In the genomic region with DNA sequence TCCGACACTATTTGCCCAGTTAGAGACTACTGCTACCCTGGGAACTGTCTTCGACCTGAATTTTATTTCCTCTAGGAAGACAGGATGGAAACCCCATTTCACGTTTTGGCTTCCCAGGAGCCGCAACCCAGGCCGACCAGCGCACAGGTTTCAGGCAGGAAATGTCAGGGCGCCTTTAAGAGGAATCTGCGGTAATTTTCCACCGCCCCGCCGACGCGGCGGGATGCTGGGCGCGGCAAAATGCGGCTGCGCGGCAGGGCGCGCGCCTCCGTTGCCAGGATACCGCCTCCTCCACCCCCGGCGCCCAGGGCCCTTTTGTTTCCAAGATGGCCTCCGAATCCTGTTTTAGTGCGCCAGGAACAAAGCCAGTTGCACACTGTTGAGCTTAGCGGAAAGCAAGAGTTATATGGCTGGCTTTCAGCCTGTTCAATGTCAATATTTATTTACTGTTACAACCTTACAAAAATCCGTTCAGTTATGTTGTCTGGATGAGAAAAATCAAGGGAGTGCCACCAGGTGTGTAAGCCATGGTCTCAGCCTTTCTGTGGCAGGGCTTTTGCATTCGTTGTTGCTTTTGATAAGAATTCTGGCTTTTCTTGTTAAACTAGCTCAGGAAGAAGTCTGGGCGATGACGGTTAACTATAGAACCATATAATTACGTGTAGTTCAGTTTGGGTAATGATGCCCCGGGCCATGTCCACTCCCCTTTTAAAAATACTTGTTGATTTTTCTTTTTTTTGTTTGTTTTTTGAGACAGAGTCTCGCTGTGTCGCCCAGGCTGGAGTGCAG, we compare ENCODE assay signal across 1 cellular context.
TF ChIP-seq lines count a peak whose summit lies in the region.

No MANE protein-coding gene starts in this region.

TF ChIP-seq in K562, 482 proteins besides CTCF, POLR2A, EP300 and RAD21 (continued from another document and continues in another):
- TF ChIP-seq, protein P1, sequence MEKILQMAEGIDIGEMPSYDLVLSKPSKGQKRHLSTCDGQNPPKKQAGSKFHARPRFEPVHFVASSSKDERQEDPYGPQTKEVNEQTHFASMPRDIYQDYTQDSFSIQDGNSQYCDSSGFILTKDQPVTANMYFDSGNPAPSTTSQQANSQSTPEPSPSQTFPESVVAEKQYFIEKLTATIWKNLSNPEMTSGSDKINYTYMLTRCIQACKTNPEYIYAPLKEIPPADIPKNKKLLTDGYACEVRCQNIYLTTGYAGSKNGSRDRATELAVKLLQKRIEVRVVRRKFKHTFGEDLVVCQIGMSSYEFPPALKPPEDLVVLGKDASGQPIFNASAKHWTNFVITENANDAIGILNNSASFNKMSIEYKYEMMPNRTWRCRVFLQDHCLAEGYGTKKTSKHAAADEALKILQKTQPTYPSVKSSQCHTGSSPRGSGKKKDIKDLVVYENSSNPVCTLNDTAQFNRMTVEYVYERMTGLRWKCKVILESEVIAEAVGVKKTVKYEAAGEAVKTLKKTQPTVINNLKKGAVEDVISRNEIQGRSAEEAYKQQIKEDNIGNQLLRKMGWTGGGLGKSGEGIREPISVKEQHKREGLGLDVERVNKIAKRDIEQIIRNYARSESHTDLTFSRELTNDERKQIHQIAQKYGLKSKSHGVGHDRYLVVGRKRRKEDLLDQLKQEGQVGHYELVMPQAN (IDR thresholded peaks at IDR 0.05; ENCODE audit: borderline replicate concordance): no peak; the same call in 1 of the 2 replicates
- TF ChIP-seq, protein P2, sequence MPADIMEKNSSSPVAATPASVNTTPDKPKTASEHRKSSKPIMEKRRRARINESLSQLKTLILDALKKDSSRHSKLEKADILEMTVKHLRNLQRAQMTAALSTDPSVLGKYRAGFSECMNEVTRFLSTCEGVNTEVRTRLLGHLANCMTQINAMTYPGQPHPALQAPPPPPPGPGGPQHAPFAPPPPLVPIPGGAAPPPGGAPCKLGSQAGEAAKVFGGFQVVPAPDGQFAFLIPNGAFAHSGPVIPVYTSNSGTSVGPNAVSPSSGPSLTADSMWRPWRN (IDR thresholded peaks at IDR 0.05; ENCODE audit: low read depth): no peak
- TF ChIP-seq ZNF551 (CRISPR knock-in tag; IDR thresholded peaks at IDR 0.05) (no peak), NFIX (CRISPR knock-in tag; IDR thresholded peaks at IDR 0.05; ENCODE audit: low read depth) (no peak), POLR2B (IDR thresholded peaks at IDR 0.05; ENCODE audit: low read depth, partially characterized antibody) (peak; percentile 43), ZNF274 (IDR thresholded peaks at IDR 0.05; ENCODE audit: borderline replicate concordance, low read depth, low read length) (no peak), SMAD3 (CRISPR knock-in tag; conservative IDR thresholded peaks at IDR 0.05) (no peak), KDM1A (IDR thresholded peaks at IDR 0.05) (no peak), BMI1 (IDR thresholded peaks at IDR 0.05; ENCODE audit: low read length) (peak; percentile 59; the same call in 1 of the 2 replicates), HMGN3 (IDR thresholded peaks at IDR 0.05; ENCODE audit: borderline replicate concordance, extremely low read depth, insufficient read length, low read depth, low read length) (peak; percentile 92), ASH1L (IDR thresholded peaks at IDR 0.05; ENCODE audit: borderline replicate concordance, low read depth, partially characterized antibody) (no peak), ERF (CRISPR knock-in tag; IDR thresholded peaks at IDR 0.05) (no peak), MBD2 (IDR thresholded peaks at IDR 0.05; ENCODE audit: borderline replicate concordance, low read depth) (no peak; the same call in 1 of the 2 replicates), ZNF780A (CRISPR knock-in tag; IDR thresholded peaks at IDR 0.05) (no peak), GATAD2B (IDR thresholded peaks at IDR 0.05; ENCODE audit: borderline replicate concordance) (0 out of 2 replicates have a peak, but pooled peaks have one; percentile 11), ZNF584 (CRISPR knock-in tag; IDR thresholded peaks at IDR 0.05; ENCODE audit: low read depth) (0 out of 2 replicates have a peak, but pooled peaks have one; percentile 31), XRCC5 (IDR thresholded peaks at IDR 0.05; ENCODE audit: low read depth, low read length) (no peak), KLF10 (CRISPR knock-in tag; IDR thresholded peaks at IDR 0.05) (no peak), YY1 (IDR thresholded peaks at IDR 0.05; ENCODE audit: borderline replicate concordance in 1 of 3, control insufficient read depth in 1 of 3, extremely low read depth in 1 of 3, insufficient read depth in 3 of 3, insufficient read length in 1 of 3, insufficient replicate concordance in 2 of 3, low read depth in 1 of 3, low read length in 2 of 3) (peak; percentile 80 to 96 (median 92)), TRIM24 (IDR thresholded peaks at IDR 0.05) (no peak), CEBPB (tag; IDR thresholded peaks at IDR 0.05) (no peak), PCBP1 (IDR thresholded peaks at IDR 0.05; ENCODE audit: low read depth, low read length, poor library complexity, severe bottlenecking) (no peak), ETS2 (tag; IDR thresholded peaks at IDR 0.05; ENCODE audit: borderline replicate concordance, poor library complexity, severe bottlenecking) (no peak), PHF8 (IDR thresholded peaks at IDR 0.05; ENCODE audit: borderline replicate concordance, low read length) (peak; percentile 71; the same call in 1 of the 2 replicates), ZNF174 (CRISPR knock-in tag; IDR thresholded peaks at IDR 0.05) (no peak), DACH1 (IDR thresholded peaks at IDR 0.05; ENCODE audit: partially characterized antibody) (no peak), TAF1 (IDR thresholded peaks at IDR 0.05; ENCODE audit: control insufficient read depth, extremely low read depth, insufficient read depth, low read length, severe bottlenecking) (peak; percentile 92), ZBED1 (IDR thresholded peaks at IDR 0.05) (no peak), ZNF57 (CRISPR knock-in tag; IDR thresholded peaks at IDR 0.05) (no peak), SRSF3 (IDR thresholded peaks at IDR 0.05; ENCODE audit: insufficient read depth, low read length) (no peak), RBFOX2 (IDR thresholded peaks at IDR 0.05; ENCODE audit: low read depth, low read length) (peak; percentile 93), ZEB2 (IDR thresholded peaks at IDR 0.05) (0 out of 2 replicates have a peak, but pooled peaks have one; percentile 4), YBX1 (IDR thresholded peaks at IDR 0.05) (no peak), CREBBP (IDR thresholded peaks at IDR 0.05; ENCODE audit: low read depth, low read length) (no peak)
- TF ChIP-seq, protein P3, sequence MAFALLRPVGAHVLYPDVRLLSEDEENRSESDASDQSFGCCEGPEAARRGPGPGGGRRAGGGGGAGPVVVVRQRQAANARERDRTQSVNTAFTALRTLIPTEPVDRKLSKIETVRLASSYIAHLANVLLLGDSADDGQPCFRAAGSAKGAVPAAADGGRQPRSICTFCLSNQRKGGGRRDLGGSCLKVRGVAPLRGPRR (CRISPR knock-in tag; IDR thresholded peaks at IDR 0.05): no peak
- TF ChIP-seq, protein P4, sequence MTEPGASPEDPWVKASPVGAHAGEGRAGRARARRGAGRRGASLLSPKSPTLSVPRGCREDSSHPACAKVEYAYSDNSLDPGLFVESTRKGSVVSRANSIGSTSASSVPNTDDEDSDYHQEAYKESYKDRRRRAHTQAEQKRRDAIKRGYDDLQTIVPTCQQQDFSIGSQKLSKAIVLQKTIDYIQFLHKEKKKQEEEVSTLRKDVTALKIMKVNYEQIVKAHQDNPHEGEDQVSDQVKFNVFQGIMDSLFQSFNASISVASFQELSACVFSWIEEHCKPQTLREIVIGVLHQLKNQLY (CRISPR knock-in tag; conservative IDR thresholded peaks at IDR 0.05): no peak
- TF ChIP-seq, protein P5, sequence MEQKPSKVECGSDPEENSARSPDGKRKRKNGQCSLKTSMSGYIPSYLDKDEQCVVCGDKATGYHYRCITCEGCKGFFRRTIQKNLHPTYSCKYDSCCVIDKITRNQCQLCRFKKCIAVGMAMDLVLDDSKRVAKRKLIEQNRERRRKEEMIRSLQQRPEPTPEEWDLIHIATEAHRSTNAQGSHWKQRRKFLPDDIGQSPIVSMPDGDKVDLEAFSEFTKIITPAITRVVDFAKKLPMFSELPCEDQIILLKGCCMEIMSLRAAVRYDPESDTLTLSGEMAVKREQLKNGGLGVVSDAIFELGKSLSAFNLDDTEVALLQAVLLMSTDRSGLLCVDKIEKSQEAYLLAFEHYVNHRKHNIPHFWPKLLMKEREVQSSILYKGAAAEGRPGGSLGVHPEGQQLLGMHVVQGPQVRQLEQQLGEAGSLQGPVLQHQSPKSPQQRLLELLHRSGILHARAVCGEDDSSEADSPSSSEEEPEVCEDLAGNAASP (IDR thresholded peaks at IDR 0.05): no peak
- TF ChIP-seq, protein P6, sequence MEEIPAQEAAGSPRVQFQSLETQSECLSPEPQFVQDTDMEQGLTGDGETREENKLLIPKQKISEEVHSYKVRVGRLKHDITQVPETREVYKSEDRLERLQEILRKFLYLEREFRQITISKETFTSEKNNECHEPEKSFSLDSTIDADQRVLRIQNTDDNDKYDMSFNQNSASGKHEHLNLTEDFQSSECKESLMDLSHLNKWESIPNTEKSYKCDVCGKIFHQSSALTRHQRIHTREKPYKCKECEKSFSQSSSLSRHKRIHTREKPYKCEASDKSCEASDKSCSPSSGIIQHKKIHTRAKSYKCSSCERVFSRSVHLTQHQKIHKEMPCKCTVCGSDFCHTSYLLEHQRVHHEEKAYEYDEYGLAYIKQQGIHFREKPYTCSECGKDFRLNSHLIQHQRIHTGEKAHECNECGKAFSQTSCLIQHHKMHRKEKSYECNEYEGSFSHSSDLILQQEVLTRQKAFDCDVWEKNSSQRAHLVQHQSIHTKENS (CRISPR knock-in tag; IDR thresholded peaks at IDR 0.05): no peak
- TF ChIP-seq, protein P7, sequence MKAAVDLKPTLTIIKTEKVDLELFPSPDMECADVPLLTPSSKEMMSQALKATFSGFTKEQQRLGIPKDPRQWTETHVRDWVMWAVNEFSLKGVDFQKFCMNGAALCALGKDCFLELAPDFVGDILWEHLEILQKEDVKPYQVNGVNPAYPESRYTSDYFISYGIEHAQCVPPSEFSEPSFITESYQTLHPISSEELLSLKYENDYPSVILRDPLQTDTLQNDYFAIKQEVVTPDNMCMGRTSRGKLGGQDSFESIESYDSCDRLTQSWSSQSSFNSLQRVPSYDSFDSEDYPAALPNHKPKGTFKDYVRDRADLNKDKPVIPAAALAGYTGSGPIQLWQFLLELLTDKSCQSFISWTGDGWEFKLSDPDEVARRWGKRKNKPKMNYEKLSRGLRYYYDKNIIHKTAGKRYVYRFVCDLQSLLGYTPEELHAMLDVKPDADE (conservative IDR thresholded peaks at IDR 0.05; ENCODE audit: control insufficient read depth, low read depth, low read length): peak; percentile 44; the same call in 1 of the 2 replicates
- TF ChIP-seq, protein P8, sequence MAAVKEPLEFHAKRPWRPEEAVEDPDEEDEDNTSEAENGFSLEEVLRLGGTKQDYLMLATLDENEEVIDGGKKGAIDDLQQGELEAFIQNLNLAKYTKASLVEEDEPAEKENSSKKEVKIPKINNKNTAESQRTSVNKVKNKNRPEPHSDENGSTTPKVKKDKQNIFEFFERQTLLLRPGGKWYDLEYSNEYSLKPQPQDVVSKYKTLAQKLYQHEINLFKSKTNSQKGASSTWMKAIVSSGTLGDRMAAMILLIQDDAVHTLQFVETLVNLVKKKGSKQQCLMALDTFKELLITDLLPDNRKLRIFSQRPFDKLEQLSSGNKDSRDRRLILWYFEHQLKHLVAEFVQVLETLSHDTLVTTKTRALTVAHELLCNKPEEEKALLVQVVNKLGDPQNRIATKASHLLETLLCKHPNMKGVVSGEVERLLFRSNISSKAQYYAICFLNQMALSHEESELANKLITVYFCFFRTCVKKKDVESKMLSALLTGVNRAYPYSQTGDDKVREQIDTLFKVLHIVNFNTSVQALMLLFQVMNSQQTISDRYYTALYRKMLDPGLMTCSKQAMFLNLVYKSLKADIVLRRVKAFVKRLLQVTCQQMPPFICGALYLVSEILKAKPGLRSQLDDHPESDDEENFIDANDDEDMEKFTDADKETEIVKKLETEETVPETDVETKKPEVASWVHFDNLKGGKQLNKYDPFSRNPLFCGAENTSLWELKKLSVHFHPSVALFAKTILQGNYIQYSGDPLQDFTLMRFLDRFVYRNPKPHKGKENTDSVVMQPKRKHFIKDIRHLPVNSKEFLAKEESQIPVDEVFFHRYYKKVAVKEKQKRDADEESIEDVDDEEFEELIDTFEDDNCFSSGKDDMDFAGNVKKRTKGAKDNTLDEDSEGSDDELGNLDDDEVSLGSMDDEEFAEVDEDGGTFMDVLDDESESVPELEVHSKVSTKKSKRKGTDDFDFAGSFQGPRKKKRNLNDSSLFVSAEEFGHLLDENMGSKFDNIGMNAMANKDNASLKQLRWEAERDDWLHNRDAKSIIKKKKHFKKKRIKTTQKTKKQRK (IDR thresholded peaks at IDR 0.05; ENCODE audit: borderline replicate concordance, low read depth, low read length): no peak
- TF ChIP-seq, protein P9, sequence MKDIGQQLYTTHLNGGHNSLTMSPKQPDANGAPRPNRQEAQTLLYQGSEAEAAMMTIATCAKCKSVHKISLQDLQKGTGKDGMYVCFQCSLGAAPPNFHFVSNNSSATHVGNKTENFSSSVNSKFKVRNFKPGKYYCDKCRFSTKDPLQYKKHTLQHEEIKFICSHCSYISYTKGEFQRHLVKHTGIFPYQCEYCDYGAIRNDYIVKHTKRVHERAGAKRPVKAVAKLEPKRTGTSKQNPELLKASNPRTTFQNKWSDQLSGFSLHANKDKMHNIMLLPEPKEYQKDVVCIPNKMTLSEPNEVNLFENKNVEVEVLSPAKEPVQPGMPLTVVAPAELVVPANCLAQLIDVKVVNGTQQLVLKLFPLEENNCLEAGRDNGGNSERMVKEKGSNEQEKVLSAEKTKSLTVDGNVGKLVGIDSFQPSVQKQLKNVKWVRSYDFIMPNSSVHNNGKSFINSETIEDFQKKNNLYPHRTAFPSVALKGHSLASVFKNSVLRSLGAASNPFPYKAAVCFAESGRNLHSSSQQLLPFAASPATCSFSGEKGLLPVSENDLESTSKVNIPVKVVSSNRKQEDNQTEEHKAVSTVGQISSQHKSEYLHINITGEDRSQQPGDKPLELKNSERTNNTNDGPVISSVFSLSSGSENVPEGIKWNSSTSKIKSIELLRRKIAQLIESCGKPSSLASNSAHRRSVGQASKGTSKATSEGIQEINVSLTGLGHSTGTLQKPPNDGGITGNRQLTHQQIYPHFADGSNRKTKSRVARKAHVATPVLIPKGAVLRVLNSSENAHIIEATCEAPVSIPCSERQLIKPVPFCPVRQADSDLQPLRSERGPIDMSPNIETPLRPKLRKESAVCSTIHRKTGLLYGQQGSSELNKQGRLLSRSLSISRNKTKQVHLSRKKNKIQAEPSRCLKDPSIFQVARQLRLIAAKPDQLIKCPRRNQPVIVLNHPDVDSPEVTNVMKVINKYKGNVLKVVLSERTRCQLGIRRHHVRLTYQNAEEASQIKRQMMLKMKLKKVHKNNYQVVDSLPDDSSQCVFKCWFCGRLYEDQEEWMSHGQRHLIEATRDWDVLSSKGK (CRISPR knock-in tag; IDR thresholded peaks at IDR 0.05): no peak
- TF ChIP-seq, protein P10, sequence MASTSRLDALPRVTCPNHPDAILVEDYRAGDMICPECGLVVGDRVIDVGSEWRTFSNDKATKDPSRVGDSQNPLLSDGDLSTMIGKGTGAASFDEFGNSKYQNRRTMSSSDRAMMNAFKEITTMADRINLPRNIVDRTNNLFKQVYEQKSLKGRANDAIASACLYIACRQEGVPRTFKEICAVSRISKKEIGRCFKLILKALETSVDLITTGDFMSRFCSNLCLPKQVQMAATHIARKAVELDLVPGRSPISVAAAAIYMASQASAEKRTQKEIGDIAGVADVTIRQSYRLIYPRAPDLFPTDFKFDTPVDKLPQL (IDR thresholded peaks at IDR 0.05; ENCODE audit: extremely low read depth, insufficient read length): peak; percentile 14
- TF ChIP-seq, protein P11, sequence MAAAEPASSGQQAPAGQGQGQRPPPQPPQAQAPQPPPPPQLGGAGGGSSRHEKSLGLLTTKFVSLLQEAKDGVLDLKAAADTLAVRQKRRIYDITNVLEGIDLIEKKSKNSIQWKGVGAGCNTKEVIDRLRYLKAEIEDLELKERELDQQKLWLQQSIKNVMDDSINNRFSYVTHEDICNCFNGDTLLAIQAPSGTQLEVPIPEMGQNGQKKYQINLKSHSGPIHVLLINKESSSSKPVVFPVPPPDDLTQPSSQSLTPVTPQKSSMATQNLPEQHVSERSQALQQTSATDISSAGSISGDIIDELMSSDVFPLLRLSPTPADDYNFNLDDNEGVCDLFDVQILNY (CRISPR knock-in tag; IDR thresholded peaks at IDR 0.05): no peak
